Comparison of ENCODE assay signal across 14 cellular contexts in genomic region chr14:99579077-99579836, GRCh38. TPM values are rescaled to one million over a fixed set of nuclear protein-coding genes. Genes with fewer than 3 reads are reported as not detected.
A peak's percentile ranks its signal among the peaks of the same experiment; 100 is the strongest.
DNase-seq lines count a peak whose midpoint lies in the region; ATAC-seq, FAIRE-seq and TF ChIP-seq lines count a peak whose summit lies in the region.
"Had no signal": no experiment of that assay in that cellular context is flagged by ENCODE, and none has a peak within 500 bp of the region (broad histone marks: within the 10 kb centered on the region; RNA-seq: fewer than 3 reads in every experiment).

No MANE protein-coding gene starts in this region.

- H3K4me1 ChIP-seq in A549 (peaks cover 82% of the 10 kb centered on the region), OCI-LY3 (ENCODE audit: low read length) (peaks cover 10% of the 10 kb centered on the region), foreskin keratinocyte (peaks cover 47% of the 10 kb centered on the region), neuronal stem cell (ENCODE audit: control insufficient read depth in 2 of 2, insufficient read depth in 1 of 2, low read depth in 1 of 2, low read length in 2 of 2) (peaks cover 41 to 50% of the 10 kb centered on the region in 2 donors)

- H2AFZ ChIP-seq in OCI-LY3 (ENCODE audit: low read depth, low read length) = no peak overlapping the region
- no peak overlapping the region for H2AFZ ChIP-seq in neuronal stem cell (ENCODE audit: low read length)

- TF ChIP-seq POLR2A in A549 (IDR thresholded peaks at IDR 0.05; ENCODE audit: low read length) = no peak

- H3K36me3 ChIP-seq in OCI-LY3 (replicated peaks; ENCODE audit: low read depth, low read length) (no peaks in the 10 kb centered on the region), neuronal stem cell (replicated peaks in 1 of 2; ENCODE audit: control insufficient read depth in 2 of 2, insufficient read depth in 2 of 2, low read length in 2 of 2) (peaks cover 0 to 3% of the 10 kb centered on the region in 2 donors)
- H3K36me3 ChIP-seq: ascending aorta had no signal

- H3K4me3 ChIP-seq in A549 (no peak overlapping the region), OCI-LY3 (ENCODE audit: low read length) (no peak overlapping the region), neuronal stem cell (ENCODE audit: low read length in 2 of 2) (no peak overlapping the region)
- H3K4me3 ChIP-seq: ascending aorta had no signal

- H2BK120ac ChIP-seq in neuronal stem cell (ENCODE audit: low read depth, low read length) = no peak overlapping the region

- H2BK5ac ChIP-seq in neuronal stem cell (ENCODE audit: low read length) = peak overlapping the region; percentile 68

- H3K18ac ChIP-seq in neuronal stem cell (ENCODE audit: low read length) = peak overlapping the region; percentile 7

- H2BK12ac ChIP-seq in neuronal stem cell (ENCODE audit: low read length) = peak overlapping the region; percentile 82

- H3K27me3 ChIP-seq in OCI-LY3 (ENCODE audit: low read depth, low read length) (no peaks in the 10 kb centered on the region), foreskin keratinocyte (no peaks in the 10 kb centered on the region), neuronal stem cell (ENCODE audit: control insufficient read depth in 3 of 3, insufficient read depth in 3 of 3, low read depth in 1 of 3, low read length in 3 of 3) (peaks cover 0 to 2% (median 0%) of the 10 kb centered on the region in 3 experiments)
- H3K27me3 ChIP-seq: ascending aorta had no signal

- H3K79me2 ChIP-seq in OCI-LY3 (ENCODE audit: low read length) = no peaks in the 10 kb centered on the region

- ATAC-seq in A549 = peak; percentile 16 to 52; a peak in 5 of 6 replicates
- peak; percentile 49 for ATAC-seq in foreskin keratinocyte
- ATAC-seq in HG02623 (IDR thresholded peaks at IDR 0.05; ENCODE audit: unreplicated experiment) = no peak
- ATAC-seq: activated CD8-positive, alpha-beta T cell treated with anti-CD3 and anti-CD28 coated beads for 36 hours had no signal

- 41% methylated on average over 6 of the region's 11 CpGs for WGBS in A549 (ENCODE audit: missing lambda C conversion rate)
- WGBS in neuronal stem cell (ENCODE audit: extremely low coverage in 2 of 2, insufficient read length in 2 of 2, insufficient replicate concordance in 1 of 2), 2 donors = no CpG with 5 or more reads among the region's 11 CpGs

- TF ChIP-seq CTCF in A549 (IDR thresholded peaks at IDR 0.05) = no peak
- TF ChIP-seq CTCF in OCI-LY3 (IDR thresholded peaks at IDR 0.05; ENCODE audit: low read depth, low read length) = no peak
- TF ChIP-seq CTCF in foreskin keratinocyte (conservative IDR thresholded peaks at IDR 0.05) = no peak

- peak overlapping the region; percentile 68 for H2BK15ac ChIP-seq in neuronal stem cell (ENCODE audit: low read length)

- no peak for TF ChIP-seq EP300 in A549 (IDR thresholded peaks at IDR 0.05)

- H4K8ac ChIP-seq in neuronal stem cell (ENCODE audit: low read depth, low read length) = no peak overlapping the region

- no peak for TF ChIP-seq RAD21 in A549 (conservative IDR thresholded peaks at IDR 0.05 in 1 of 2, IDR thresholded peaks at IDR 0.05 in 1 of 2)

- H3K27ac ChIP-seq in A549 (peak overlapping the region; percentile 78 to 92), OCI-LY3 (ENCODE audit: low read length) (no peak overlapping the region), foreskin keratinocyte (peak overlapping the region; percentile 71), neuronal stem cell (replicated peaks; ENCODE audit: low read length) (no peak overlapping the region)
- H3K27ac ChIP-seq: ascending aorta had no signal

- no peaks in the 10 kb centered on the region for H4K20me1 ChIP-seq in OCI-LY3 (ENCODE audit: insufficient read depth, low read length)

- CTCF ChIA-PET in A549 (lab: Yijun Ruan, JAX) = interaction anchor here (0.9 to 2.8 kb wide), 10 partner anchors 16 to 307 kb away, joined by 3 to 14 read pairs (median 4); no protein-coding TSS in a partner anchor

- H3K4ac ChIP-seq in neuronal stem cell (ENCODE audit: low read length) = no peak overlapping the region

- H3K4me2 ChIP-seq in A549 = peak overlapping the region; percentile 80
- H3K4me2 ChIP-seq in OCI-LY3 (ENCODE audit: low read length) = peak overlapping the region; percentile 24
- H3K4me2 ChIP-seq in neuronal stem cell (ENCODE audit: insufficient read depth, low read length, poor library complexity, severe bottlenecking) = no peak overlapping the region

- peaks cover 7% of the 10 kb centered on the region for H3K79me1 ChIP-seq in neuronal stem cell (ENCODE audit: low read depth, low read length)

- H3K9me3 ChIP-seq in A549 (no peaks in the 10 kb centered on the region), OCI-LY3 (ENCODE audit: insufficient read depth, low read length) (no peaks in the 10 kb centered on the region), neuronal stem cell (replicated peaks in 1 of 2; ENCODE audit: control insufficient read depth in 2 of 2, insufficient read depth in 1 of 2, low read depth in 1 of 2, low read length in 2 of 2) (no peaks in the 10 kb centered on the region)
- H3K9me3 ChIP-seq: ascending aorta had no signal

- peak overlapping the region; percentile 71 for H2AK5ac ChIP-seq in neuronal stem cell (ENCODE audit: low read depth, low read length)

- H3K23ac ChIP-seq in neuronal stem cell (ENCODE audit: low read depth, low read length, poor library complexity) = no peak overlapping the region

- H4K91ac ChIP-seq in neuronal stem cell (ENCODE audit: low read depth, low read length, poor library complexity) = no peak overlapping the region

- POLR2A ChIA-PET in A549 (lab: Yijun Ruan, JAX) = interaction anchor here (1.1 to 1.3 kb wide), 3 partner anchors 24 to 30 kb away, joined by 3 to 6 read pairs (median 3); partner anchors contain the start of gene CCDC85C

- DNase-seq in A549 (ENCODE audit: low read depth in 1 of 2, low spot score in 1 of 2) (peak in 1 of 2 experiments; percentile 35), foreskin keratinocyte (peak; percentile 61 to 79), neuronal stem cell (ENCODE audit: low spot score) (no peak), T-helper 2 cell (no peak), NCI-H128 (lab: John Stamatoyannopoulos, UW; ENCODE audit: unreplicated experiment) (no peak)
- no peak for DNase-seq in central memory CD4-positive, alpha-beta T cell
- DNase-seq: activated CD8-positive, alpha-beta T cell treated with anti-CD3 and anti-CD28 coated beads for 36 hours; NCI-H1092; OCI-M1; posterior cingulate gyrus had no signal

- no peak for FAIRE-seq in A549 (lab: Jason Lieb, UNC)
- FAIRE-seq: frontal cortex had no signal

- H3K9ac ChIP-seq in OCI-LY3 (ENCODE audit: low read length) = no peak overlapping the region
- H3K9ac ChIP-seq in neuronal stem cell (ENCODE audit: low read depth, low read length, poor library complexity) = no peak overlapping the region

- no peak overlapping the region for H3K14ac ChIP-seq in neuronal stem cell (ENCODE audit: low read length)

TF ChIP-seq in A549, 52 proteins besides CTCF, POLR2A, EP300 and RAD21:
- TF ChIP-seq KDM1A (IDR thresholded peaks at IDR 0.05; ENCODE audit: low read depth) = no peak
- TF ChIP-seq ATOH8 (CRISPR knock-in tag; IDR thresholded peaks at IDR 0.05; ENCODE audit: low read depth) = 0 out of 2 replicates have a peak, but pooled peaks have one; percentile 33
TF ChIP-seq in A549: peak in this region for 1.

RNA-seq across cellular contexts. Expression of gene CCDC85C, which starts 24.8 kb away (rescaled TPM):
- 10.5 and 11.4 TPM in 2 replicates for polyA plus RNA-seq in A549 (2011; rRNA removed)
- polyA plus RNA-seq in A549 (2012; cell fraction: cytosol; rRNA removed) = 21.9 and 32.2 TPM in 2 replicates
- polyA plus RNA-seq in A549 (2012; cell fraction: nucleus; rRNA removed) = 39.4 and 46.8 TPM in 2 replicates
- polyA plus RNA-seq in A549 (2017; fragmentation: RNase III; extraction: RNeasy Plus Mini Kit Qiagen cat#74134 plus additional on column Dnase treatment) = 29.0 to 38.0 TPM (median 31.4 TPM) in 3 replicates
- 15.0 and 21.7 TPM in 2 replicates for polyA minus RNA-seq in A549 (2011; rRNA and poly(A)+ RNA removed)
- total RNA-seq in foreskin keratinocyte = 51.9 and 65.2 TPM in 2 replicates
- polyA plus RNA-seq in foreskin keratinocyte = 26.0 and 35.4 TPM in 2 replicates
- polyA plus RNA-seq in neuronal stem cell (2013, experiment 1 of 2) = 22.3 TPM
- polyA plus RNA-seq in neuronal stem cell (2013, experiment 2 of 2) = 22.5 TPM

Comparison
In these comparisons a context has a peak if more than half of its experiments do, and no peak if none do; other contexts are left out.
1. DNase-seq: peak in foreskin keratinocyte (2 of 2); none in neuronal stem cell (single experiment), T-helper 2 cell (0 of 5), NCI-H128 (single experiment) and central memory CD4-positive, alpha-beta T cell (single experiment).
2. H3K27ac ChIP-seq: peak in A549 (2 of 2) and foreskin keratinocyte (single experiment); none in OCI-LY3 (single experiment) and neuronal stem cell (single experiment).